Comparison of ENCODE assay signal across 2 cellular contexts in genomic region chr17:16439303-16439791, GRCh38.
TF ChIP-seq lines count a peak whose summit lies in the region.

No MANE protein-coding gene starts in this region.

TF ChIP-seq in PFSK-1, 5 proteins besides CTCF, POLR2A, EP300 and RAD21:
- TF ChIP-seq FOXP2 (optimal IDR thresholded peaks at IDR 0.05; ENCODE audit: borderline replicate concordance, extremely low read depth, extremely low read length, insufficient read depth) (no peak), POLR2AphosphoS5 (IDR thresholded peaks at IDR 0.05; ENCODE audit: low read depth, low read length) (peak; percentile 27; the same call in 1 of the 2 replicates)

TF ChIP-seq in H1, 55 proteins besides CTCF, POLR2A, EP300 and RAD21:
- TF ChIP-seq SIRT6 (IDR thresholded peaks at IDR 0.05; ENCODE audit: low read length) (peak; percentile 57), SAP30 (IDR thresholded peaks at IDR 0.05; ENCODE audit: insufficient read depth, insufficient replicate concordance, low read length) (peak; percentile 1), SIN3A (conservative IDR thresholded peaks at IDR 0.05 in 1 of 2, IDR thresholded peaks at IDR 0.05 in 1 of 2; ENCODE audit: low read depth in 1 of 2, low read length in 2 of 2) (0 out of 4 replicates have a peak, but pooled peaks have one; percentile 16 to 23), TAF7 (optimal IDR thresholded peaks at IDR 0.05; ENCODE audit: borderline replicate concordance, low read depth, low read length) (peak; percentile 47), MAFK (IDR thresholded peaks at IDR 0.05; ENCODE audit: low read depth, low read length) (no peak), RBBP5 (IDR thresholded peaks at IDR 0.05; ENCODE audit: borderline replicate concordance, low read depth, low read length) (no peak), ASH2L (IDR thresholded peaks at IDR 0.05; ENCODE audit: low read length) (peak; percentile 14), POLR2AphosphoS5 (IDR thresholded peaks at IDR 0.05; ENCODE audit: low read depth, low read length) (peak; percentile 65)
